In genomic region chr5:24142346-24142745, GRCh38 we compare ENCODE assay signal across 32 cellular contexts.
"Had no signal": no experiment of that assay in that cellular context is flagged by ENCODE, and none has a peak within 500 bp of the region (broad histone marks: within the 10 kb centered on the region; RNA-seq: fewer than 3 reads in every experiment).

No MANE protein-coding gene starts in this region.

- H3K9me3 ChIP-seq: heart left ventricle, lower lobe of right lung, mucosa of descending colon, neutrophil, pancreas, prostate gland, right lobe of liver, stomach, suprapubic skin, thoracic aorta, tibial artery, upper lobe of right lung had no signal

- DNase-seq: glutamatergic neuron; heart left ventricle; hypothalamus; immature natural killer cell; kidney glomerular epithelial cell; left cardiac atrium; lower lobe of right lung; mammary epithelial cell; mesendoderm; mucosa of descending colon; naive thymus-derived CD4-positive, alpha-beta T cell; occipital lobe; pancreas; posterior cingulate gyrus; right lobe of liver; stimulated activated CD4-positive, alpha-beta T cell treated with anti-CD3 and anti-CD28 coated beads, Interleukin-1b, Interleukin-23, amount 100 ng/mL, for 48 hours; stimulated activated CD4-positive, alpha-beta T cell treated with anti-CD3 and anti-CD28 coated beads, Interleukin-4, amount 100 ng/mL, for 1 hour; stimulated activated naive B cell treated with anti-CD40 and anti-IgM and Interleukin-4, amounts not matched to agents 10 μg/mL and 1 μg/mL and 100 μg/mL, for 72 hours; stimulated activated naive CD8-positive, alpha-beta T cell treated with anti-CD3 and anti-CD28 coated beads, Interleukin-15, Interleukin-2, amounts not matched to agents 100 U/mL and 50 U/mL, for 24 hours; stomach; tibial artery; trophoblast cell; upper lobe of right lung had no signal

- FAIRE-seq: keratinocyte, urothelium cell line had no signal

- H3K4me1 ChIP-seq: heart left ventricle, lower lobe of right lung, pancreas, prostate gland, right lobe of liver, stomach, suprapubic skin, upper lobe of right lung had no signal

- H3K27me3 ChIP-seq: heart left ventricle, neutrophil, pancreas, right lobe of liver, stomach, suprapubic skin, tibial artery, upper lobe of right lung had no signal

- H3K36me3 ChIP-seq: heart left ventricle, lower lobe of right lung, neutrophil, pancreas, prostate gland, right lobe of liver, stomach, suprapubic skin, thoracic aorta, tibial artery, upper lobe of right lung had no signal

- H3K27ac ChIP-seq: heart left ventricle, lower lobe of right lung, neutrophil, pancreas, prostate gland, right lobe of liver, stomach, suprapubic skin, thoracic aorta, tibial artery, upper lobe of right lung had no signal

- H3K4me3 ChIP-seq: heart left ventricle, lower lobe of right lung, mucosa of descending colon, pancreas, prostate gland, right lobe of liver, smooth muscle cell, stomach, suprapubic skin, thoracic aorta, tibial artery, upper lobe of right lung had no signal

- ATAC-seq: heart left ventricle; left lobe of liver; lower lobe of right lung; mucosa of descending colon; naive thymus-derived CD4-positive, alpha-beta T cell; natural killer cell treated with Interleukin-12 subunit alpha and Interleukin-12 subunit beta and Interleukin-15 and Interleukin-18, amount 100 ng/mL, for 72 hours; pancreas; right lobe of liver; stimulated activated naive B cell treated with anti-CD40 and anti-IgM and Interleukin-4, amounts not matched to agents 10 μg/mL and 1 μg/mL and 100 μg/mL, for 72 hours; stimulated activated naive CD8-positive, alpha-beta T cell treated with anti-CD3 and anti-CD28 coated beads, Interleukin-15, Interleukin-2, amounts not matched to agents 100 U/mL and 50 U/mL, for 24 hours; upper lobe of right lung had no signal

- H3K4me2 ChIP-seq: smooth muscle cell had no signal
